In genomic region chr14:44820230-44820964, GRCh38 we compare ENCODE assay signal across 19 cellular contexts.
DNase-seq lines count a peak whose midpoint lies in the region; ATAC-seq and TF ChIP-seq lines count a peak whose summit lies in the region.
"Had no signal": no experiment of that assay in that cellular context is flagged by ENCODE, and none has a peak within 500 bp of the region (broad histone marks: within the 10 kb centered on the region; RNA-seq: fewer than 3 reads in every experiment).

No MANE protein-coding gene starts in this region.

- H3K36me3 Mint-ChIP-seq in endodermal cell (ENCODE audit: low read depth) = peaks cover 19% of the 10 kb centered on the region
- H3K36me3 Mint-ChIP-seq in nephron progenitor cell (ENCODE audit: low read depth) = peaks cover 21% of the 10 kb centered on the region

- ATAC-seq in HG03025 (IDR thresholded peaks at IDR 0.05; ENCODE audit: low FRiP score, unreplicated experiment) (no peak), GM21619 (IDR thresholded peaks at IDR 0.05; ENCODE audit: unreplicated experiment) (no peak)
- ATAC-seq: HCT116, PC-3 had no signal

- no peaks in the 10 kb centered on the region for H3K27me3 ChIP-seq in endodermal cell (ENCODE audit: control insufficient read depth, insufficient read depth, low read length, poor library complexity, severe bottlenecking)
- H3K27me3 ChIP-seq: BLaER1 treated with 17β-estradiol and CSF1 and Interleukin-3, amounts not matched to agents 10 nM and 100 nM; SJSA1 had no signal

- H3K9me3 ChIP-seq in endodermal cell (ENCODE audit: control insufficient read depth, low read length) = peaks cover 43% of the 10 kb centered on the region
- H3K9me3 ChIP-seq: SJSA1 had no signal

- DNase-seq in NCI-H146 (lab: John Stamatoyannopoulos, UW) (peak; percentile 61), NCI-H146 treated with DMSO at 0.1 percent for 48 hours (lab: John Stamatoyannopoulos, UW; ENCODE audit: unreplicated experiment) (no peak), NCI-H69 (lab: John Stamatoyannopoulos, UW) (peak; percentile 57), endodermal cell (peak; percentile 90), nephron progenitor cell (peak; percentile 49)
- DNase-seq in stimulated activated CD4-positive, alpha-beta T cell treated with anti-CD3 and anti-CD28 coated beads, Interleukin-1b, Interleukin-23, amount 100 ng/mL, for 48 hours = no peak
- DNase-seq: DMS153, EL, KBM-7, NCI-H1092 treated with DMSO at 0.1 percent for 48 hours, NCI-H1930, NCI-H524, PC-3 had no signal

- peaks cover 3% of the 10 kb centered on the region for H3K4me1 ChIP-seq in endodermal cell (ENCODE audit: control insufficient read depth, insufficient read depth, low read length)
- H3K4me1 ChIP-seq: BLaER1 treated with 17β-estradiol and CSF1 and Interleukin-3, amounts not matched to agents 10 nM and 100 nM; SJSA1 had no signal

- H3K4me1 Mint-ChIP-seq in endodermal cell (peaks cover 35% of the 10 kb centered on the region), nephron progenitor cell (peaks cover 34% of the 10 kb centered on the region)

- no peaks in the 10 kb centered on the region for H3K36me3 ChIP-seq in endodermal cell (ENCODE audit: control insufficient read depth, insufficient read depth, low read length)
- H3K36me3 ChIP-seq: BLaER1 treated with 17β-estradiol and CSF1 and Interleukin-3, amounts not matched to agents 10 nM and 100 nM; SJSA1 had no signal

- peak overlapping the region; percentile 66 for H3K4me3 ChIP-seq in endodermal cell (ENCODE audit: low read length)
- H3K4me3 ChIP-seq: BLaER1 treated with 17β-estradiol and CSF1 and Interleukin-3, amounts not matched to agents 10 nM and 100 nM; SJSA1 had no signal

- H3K27ac ChIP-seq in endodermal cell (ENCODE audit: low read depth, low read length) = no peak overlapping the region
- H3K27ac ChIP-seq: 22Rv1; BLaER1 treated with 17β-estradiol and CSF1 and Interleukin-3, amounts not matched to agents 10 nM and 100 nM; SJSA1 had no signal

- H3K9ac ChIP-seq in endodermal cell (ENCODE audit: extremely low read depth, low read length, poor library complexity, severe bottlenecking) = no peak overlapping the region
- H3K9ac ChIP-seq: BLaER1 treated with 17β-estradiol and CSF1 and Interleukin-3, amounts not matched to agents 10 nM and 100 nM had no signal

- H3K9me3 Mint-ChIP-seq in endodermal cell (peaks cover 35% of the 10 kb centered on the region), nephron progenitor cell (peaks cover 41% of the 10 kb centered on the region)

- H3K27ac Mint-ChIP-seq in endodermal cell (peak overlapping the region; percentile 92), nephron progenitor cell (no peak overlapping the region)

- H3K4me3 Mint-ChIP-seq in endodermal cell = peak overlapping the region; percentile 42
- no peak overlapping the region for H3K4me3 Mint-ChIP-seq in nephron progenitor cell

- H3K27me3 Mint-ChIP-seq in endodermal cell (ENCODE audit: insufficient read depth) (peaks cover 2% of the 10 kb centered on the region), nephron progenitor cell (ENCODE audit: low read depth, poor library complexity) (peaks cover 6% of the 10 kb centered on the region)

- TF ChIP-seq CTCF in endodermal cell (conservative IDR thresholded peaks at IDR 0.05) (peak; percentile 35), nephron progenitor cell (IDR thresholded peaks at IDR 0.05) (no peak)

- 60 to 65% methylated on average over 1 to 5 of the region's 5 CpGs for WGBS in endodermal cell (ENCODE audit: insufficient coverage in 1 of 2, insufficient read length in 1 of 2), 2 experiments

Comparison
In these comparisons a context has a peak if more than half of its experiments do, and no peak if none do; other contexts are left out.
1. DNase-seq: peak in NCI-H146 (single experiment), NCI-H69 (single experiment), endodermal cell (single experiment) and nephron progenitor cell (single experiment); none in NCI-H146 treated with DMSO at 0.1 percent for 48 hours (single experiment) and stimulated activated CD4-positive, alpha-beta T cell treated with anti-CD3 and anti-CD28 coated beads, Interleukin-1b, Interleukin-23, amount 100 ng/mL, for 48 hours (single experiment).